ENCODE assay signal across 1 cellular context in the genomic region with DNA sequence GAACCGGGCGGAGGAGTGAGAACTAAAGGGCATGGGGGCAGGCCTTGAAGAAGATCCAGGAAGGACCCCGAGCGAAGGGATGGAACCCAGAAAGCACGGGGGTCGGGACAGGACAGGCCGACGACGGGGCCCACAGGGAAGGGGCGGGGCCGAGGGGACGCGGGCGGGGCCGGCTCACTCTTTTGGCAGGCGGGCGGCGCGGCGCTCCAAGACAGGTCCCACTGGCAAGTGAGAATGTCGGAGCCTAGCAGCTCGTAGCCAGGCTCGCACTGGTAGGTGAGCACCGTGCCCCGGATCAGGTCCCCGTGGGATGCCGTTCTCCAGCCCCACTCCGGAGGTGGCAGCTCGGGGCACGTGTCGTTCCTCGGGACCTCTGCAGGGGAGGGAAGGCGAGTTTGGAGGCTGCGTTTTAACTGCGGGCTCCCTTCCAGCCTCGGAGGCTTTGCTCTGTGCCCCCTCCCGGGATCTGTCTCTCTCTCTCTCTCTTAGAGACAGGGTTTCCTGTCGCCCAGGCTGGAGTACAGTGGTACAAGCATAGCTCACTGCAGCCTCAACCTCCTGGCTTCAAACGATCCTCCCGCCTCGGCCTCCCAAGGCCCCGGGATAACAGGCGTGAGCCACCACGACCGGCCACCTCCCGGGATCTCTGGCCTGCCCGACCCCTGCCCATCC.
TF ChIP-seq lines count a peak whose summit lies in the region.

No MANE protein-coding gene starts in this region.

TF ChIP-seq in GM23338, 12 proteins besides CTCF, POLR2A, EP300 and RAD21 (continued from another document):
- TF ChIP-seq, protein P1, sequence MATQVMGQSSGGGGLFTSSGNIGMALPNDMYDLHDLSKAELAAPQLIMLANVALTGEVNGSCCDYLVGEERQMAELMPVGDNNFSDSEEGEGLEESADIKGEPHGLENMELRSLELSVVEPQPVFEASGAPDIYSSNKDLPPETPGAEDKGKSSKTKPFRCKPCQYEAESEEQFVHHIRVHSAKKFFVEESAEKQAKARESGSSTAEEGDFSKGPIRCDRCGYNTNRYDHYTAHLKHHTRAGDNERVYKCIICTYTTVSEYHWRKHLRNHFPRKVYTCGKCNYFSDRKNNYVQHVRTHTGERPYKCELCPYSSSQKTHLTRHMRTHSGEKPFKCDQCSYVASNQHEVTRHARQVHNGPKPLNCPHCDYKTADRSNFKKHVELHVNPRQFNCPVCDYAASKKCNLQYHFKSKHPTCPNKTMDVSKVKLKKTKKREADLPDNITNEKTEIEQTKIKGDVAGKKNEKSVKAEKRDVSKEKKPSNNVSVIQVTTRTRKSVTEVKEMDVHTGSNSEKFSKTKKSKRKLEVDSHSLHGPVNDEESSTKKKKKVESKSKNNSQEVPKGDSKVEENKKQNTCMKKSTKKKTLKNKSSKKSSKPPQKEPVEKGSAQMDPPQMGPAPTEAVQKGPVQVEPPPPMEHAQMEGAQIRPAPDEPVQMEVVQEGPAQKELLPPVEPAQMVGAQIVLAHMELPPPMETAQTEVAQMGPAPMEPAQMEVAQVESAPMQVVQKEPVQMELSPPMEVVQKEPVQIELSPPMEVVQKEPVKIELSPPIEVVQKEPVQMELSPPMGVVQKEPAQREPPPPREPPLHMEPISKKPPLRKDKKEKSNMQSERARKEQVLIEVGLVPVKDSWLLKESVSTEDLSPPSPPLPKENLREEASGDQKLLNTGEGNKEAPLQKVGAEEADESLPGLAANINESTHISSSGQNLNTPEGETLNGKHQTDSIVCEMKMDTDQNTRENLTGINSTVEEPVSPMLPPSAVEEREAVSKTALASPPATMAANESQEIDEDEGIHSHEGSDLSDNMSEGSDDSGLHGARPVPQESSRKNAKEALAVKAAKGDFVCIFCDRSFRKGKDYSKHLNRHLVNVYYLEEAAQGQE (IDR thresholded peaks at IDR 0.05; ENCODE audit: unreplicated experiment) = no peak
- TF ChIP-seq NANOG (IDR thresholded peaks at IDR 0.05; ENCODE audit: borderline replicate concordance) (no peak), JUNB (IDR thresholded peaks at IDR 0.05; ENCODE audit: unreplicated experiment) (no peak), CREB1 (CRISPR knock-in tag; IDR thresholded peaks at IDR 0.05; ENCODE audit: low read depth) (no peak), POLR2AphosphoS5 (IDR thresholded peaks at IDR 0.05; ENCODE audit: low read depth) (no peak), EZH2 (IDR thresholded peaks at IDR 0.05; ENCODE audit: low read depth, unreplicated experiment) (no peak), EZH2phosphoT487 (IDR thresholded peaks at IDR 0.05; ENCODE audit: unreplicated experiment) (no peak)
- TF ChIP-seq, protein P2, sequence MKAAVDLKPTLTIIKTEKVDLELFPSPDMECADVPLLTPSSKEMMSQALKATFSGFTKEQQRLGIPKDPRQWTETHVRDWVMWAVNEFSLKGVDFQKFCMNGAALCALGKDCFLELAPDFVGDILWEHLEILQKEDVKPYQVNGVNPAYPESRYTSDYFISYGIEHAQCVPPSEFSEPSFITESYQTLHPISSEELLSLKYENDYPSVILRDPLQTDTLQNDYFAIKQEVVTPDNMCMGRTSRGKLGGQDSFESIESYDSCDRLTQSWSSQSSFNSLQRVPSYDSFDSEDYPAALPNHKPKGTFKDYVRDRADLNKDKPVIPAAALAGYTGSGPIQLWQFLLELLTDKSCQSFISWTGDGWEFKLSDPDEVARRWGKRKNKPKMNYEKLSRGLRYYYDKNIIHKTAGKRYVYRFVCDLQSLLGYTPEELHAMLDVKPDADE (IDR thresholded peaks at IDR 0.05) = no peak
